ENCODE assay signal across 8 cellular contexts in genomic region chr1:92858564-92859399, GRCh38. TPM values are rescaled to one million over a fixed set of nuclear protein-coding genes. Genes with fewer than 3 reads are reported as not detected.
DNase-seq lines count a peak whose midpoint lies in the region; TF ChIP-seq lines count a peak whose summit lies in the region.

No MANE protein-coding gene starts in this region.

- H3K27me3 ChIP-seq in Loucy (ENCODE audit: insufficient read depth, low read length, poor library complexity, severe bottlenecking) (no peaks in the 10 kb centered on the region), adipocyte (replicated peaks; ENCODE audit: control insufficient read depth, insufficient read depth, low read length) (no peaks in the 10 kb centered on the region)

- H3K4me3 Mint-ChIP-seq in progenitor cell of endocrine pancreas (ENCODE audit: low read depth), result no peak overlapping the region

- H3K4me1 ChIP-seq in Loucy (ENCODE audit: insufficient read depth, low read length, poor library complexity, severe bottlenecking) (peaks cover 5% of the 10 kb centered on the region), adipocyte (ENCODE audit: control insufficient read depth, insufficient read depth, low read length) (peaks cover 17% of the 10 kb centered on the region)

- no peaks in the 10 kb centered on the region for H3F3A ChIP-seq in Loucy (ENCODE audit: low read depth)

- H3K27me3 Mint-ChIP-seq in progenitor cell of endocrine pancreas, result no peaks in the 10 kb centered on the region

- peak overlapping the region; percentile 35; the same call in 1 of the 2 replicates for H2AFZ ChIP-seq in Loucy (ENCODE audit: low read length)

- peak overlapping the region; percentile 47 for H3K4me2 ChIP-seq in Loucy (ENCODE audit: low read depth, low read length, poor library complexity, severe bottlenecking)

- H3K9me3 ChIP-seq in Loucy (ENCODE audit: insufficient read depth, low read depth, low read length), result no peaks in the 10 kb centered on the region
- no peaks in the 10 kb centered on the region for H3K9me3 ChIP-seq in adipocyte (ENCODE audit: control insufficient read depth, low read length)

- no peak overlapping the region for H3K9ac ChIP-seq in Loucy (ENCODE audit: low read depth, low read length, poor library complexity, severe bottlenecking)
- H3K9ac ChIP-seq in adipocyte (ENCODE audit: low read length), result peak overlapping the region; percentile 6

- no peaks in the 10 kb centered on the region for H4K20me1 ChIP-seq in Loucy (ENCODE audit: insufficient read depth, low read length, poor library complexity, severe bottlenecking)

- H3K36me3 ChIP-seq in Loucy (ENCODE audit: insufficient read depth, low read length) (no peaks in the 10 kb centered on the region), adipocyte (ENCODE audit: control insufficient read depth, insufficient read depth, low read length, severe bottlenecking) (no peaks in the 10 kb centered on the region)

- TF ChIP-seq CTCF in GM20000 (IDR thresholded peaks at IDR 0.05; ENCODE audit: extremely low read depth, missing control alignments), result peak; percentile 73
- TF ChIP-seq CTCF in Loucy (conservative IDR thresholded peaks at IDR 0.05; ENCODE audit: low read length), result peak; percentile 100
- peak; percentile 94 for TF ChIP-seq CTCF in progenitor cell of endocrine pancreas (IDR thresholded peaks at IDR 0.05; ENCODE audit: unreplicated experiment)

- H3K4me1 Mint-ChIP-seq in progenitor cell of endocrine pancreas (ENCODE audit: low read depth), result no peaks in the 10 kb centered on the region

- peaks cover 6% of the 10 kb centered on the region for H3K9me3 Mint-ChIP-seq in progenitor cell of endocrine pancreas (ENCODE audit: low read depth)

- no peaks in the 10 kb centered on the region for H3K36me3 Mint-ChIP-seq in progenitor cell of endocrine pancreas (ENCODE audit: insufficient read depth)

- DNase-seq in Caki2 (ENCODE audit: low read depth) (peak; percentile 60), GM20000 (ENCODE audit: low spot score) (peak; percentile 61), RKO (ENCODE audit: low spot score) (peak; percentile 88), adipocyte (ENCODE audit: low read depth) (peak; percentile 97), head of caudate nucleus (peak in 30 of 42 donors; percentile 27 to 90 (median 72)), progenitor cell of endocrine pancreas (ENCODE audit: low spot score, unreplicated experiment) (peak; percentile 28)
- no peak for DNase-seq in activated effector memory CD4-positive, alpha-beta T cell treated with Interleukin-2 at 50 U/mL for 16 hours

- H3K4me3 ChIP-seq in Loucy (ENCODE audit: low read length, poor library complexity, severe bottlenecking) (peak overlapping the region; percentile 49), adipocyte (ENCODE audit: low read length) (peak overlapping the region; percentile 33)

- no peaks in the 10 kb centered on the region for H3K9me2 ChIP-seq in Loucy (replicated peaks; ENCODE audit: low read depth, low read length)

- no peak overlapping the region for H3K27ac Mint-ChIP-seq in progenitor cell of endocrine pancreas

- intact Hi-C loops in head of caudate nucleus (cut with DNase I), result loop anchor here (1.0 to 2.0 kb wide), 2 partner anchors 102 to 136 kb away; no protein-coding TSS in a partner anchor

- in situ Hi-C loops in Caki2 (cut with HindIII; ENCODE audit: low pct_unique_long_range_greater_than_20kb, low sequenced_read_pairs), result no loop called here

- no peaks in the 10 kb centered on the region for H3K79me2 ChIP-seq in Loucy (ENCODE audit: insufficient read depth, low read length)

RNA-seq across cellular contexts. Expression of gene RPL5, which starts 26.9 kb away (rescaled TPM):
- 1,215 and 1,251 TPM in 2 replicates for total RNA-seq in Caki2 (2014; rRNA removed; shearing (Covaris generic); ENCODE audit: low replicate concordance)
- 1,364 and 1,423 TPM in 2 replicates for total RNA-seq in progenitor cell of endocrine pancreas
